In genomic region chr3:99693636-99694035, GRCh38 we compare ENCODE assay signal across 23 cellular contexts. TPM values are rescaled to one million over a fixed set of nuclear protein-coding genes. Genes with fewer than 3 reads are reported as not detected.
A peak's percentile ranks its signal among the peaks of the same experiment; 100 is the strongest.
DNase-seq lines count a peak whose midpoint lies in the region; ATAC-seq, FAIRE-seq and TF ChIP-seq lines count a peak whose summit lies in the region.
"Had no signal": no experiment of that assay in that cellular context is flagged by ENCODE, and none has a peak within 500 bp of the region (broad histone marks: within the 10 kb centered on the region; RNA-seq: fewer than 3 reads in every experiment).

No MANE protein-coding gene starts in this region.

- in situ Hi-C loops in IMR-90 (cut with MboI; ENCODE audit: low sequenced_read_pairs), result no loop called here

- WGBS in IMR-90 (ENCODE audit: extremely low coverage in 2 of 2, insufficient read length in 1 of 2), 2 experiments, result no CpG with 5 or more reads among the region's 2 CpGs
- WGBS in small intestine, 3 donors, result 69 to 85% (median 71%) methylated on average over 2 of the region's 2 CpGs
- 79 to 92% (median 83%) methylated on average over 2 of the region's 2 CpGs for WGBS in spleen, 5 donors

- no peak overlapping the region for H3K14ac ChIP-seq in IMR-90 (replicated peaks; ENCODE audit: low read depth, low read length)

- H3K27ac Mint-ChIP-seq in chondrocyte (ENCODE audit: unreplicated experiment), result peak overlapping the region; percentile 84
- H3K27ac Mint-ChIP-seq: CD4-positive, CD25-positive, alpha-beta regulatory T cell; HFFc6; IgD-negative memory B cell had no signal

- H3K4me1 ChIP-seq in IMR-90 (ENCODE audit: control insufficient read depth, insufficient read depth, low read length) (peaks cover 1% of the 10 kb centered on the region; the same call in 1 of the 2 replicates), small intestine (ENCODE audit: control insufficient read depth in 2 of 2, insufficient read depth in 1 of 2, low read depth in 1 of 2, low read length in 1 of 2) (no peaks in the 10 kb centered on the region), spleen (no peaks in the 10 kb centered on the region)
- H3K4me1 ChIP-seq: BE2C, Caco-2 had no signal

- peaks cover 53% of the 10 kb centered on the region for H3K36me3 Mint-ChIP-seq in chondrocyte (ENCODE audit: low read depth)
- H3K36me3 Mint-ChIP-seq: CD4-positive, CD25-positive, alpha-beta regulatory T cell; IgD-negative memory B cell had no signal

- no peak overlapping the region for H2BK15ac ChIP-seq in IMR-90 (ENCODE audit: low read depth, low read length)

- no peak overlapping the region for H4K91ac ChIP-seq in IMR-90 (ENCODE audit: insufficient read depth, low read depth, low read length)

- no peaks in the 10 kb centered on the region; the same call in 1 of the 2 replicates for H3K9me1 ChIP-seq in IMR-90 (ENCODE audit: insufficient read depth, low read length)

- no peak overlapping the region for H3K56ac ChIP-seq in IMR-90 (ENCODE audit: extremely low read depth, insufficient read depth, low read length)

- H3K4me3 ChIP-seq in IMR-90 (ENCODE audit: insufficient read depth, low read depth, low read length), result no peak overlapping the region
- no peak overlapping the region for H3K4me3 ChIP-seq in small intestine (ENCODE audit: low read depth in 1 of 2, low read length in 2 of 2)
- no peak overlapping the region for H3K4me3 ChIP-seq in spleen

- H2BK20ac ChIP-seq in IMR-90 (ENCODE audit: low read depth, low read length), result no peak overlapping the region

- H2AK9ac ChIP-seq in IMR-90 (replicated peaks; ENCODE audit: low read depth, low read length, poor library complexity), result no peak overlapping the region

- intact Hi-C loops in IMR-90 (cut with micrococcal nuclease) (loop anchor here (5.0 kb wide), 1 partner anchor 54 kb away; no protein-coding TSS in a partner anchor), spleen (cut with DNase I; ENCODE audit: low total_unique reads) (no loop called here)

- TF ChIP-seq CTCF in IMR-90 (conservative IDR thresholded peaks at IDR 0.05; ENCODE audit: low read depth, low read length), result no peak
- no peak for TF ChIP-seq CTCF in chondrocyte (IDR thresholded peaks at IDR 0.05)
- no peak for TF ChIP-seq CTCF in spleen (IDR thresholded peaks at IDR 0.05 in 8 of 11, conservative IDR thresholded peaks at IDR 0.05 in 3 of 11)

- ATAC-seq in IMR-90 (ENCODE audit: low read depth), result peak; percentile 70; the same call in 1 of the 2 replicates
- ATAC-seq: HCT116 had no signal

- dilution Hi-C loops in IMR-90 (cut with HindIII; ENCODE audit: low sequenced_read_pairs, unreplicated experiment), result no loop called here

- H3K36me3 ChIP-seq in IMR-90 (ENCODE audit: control insufficient read depth, insufficient read depth, low read length), result peaks cover 7% of the 10 kb centered on the region
- H3K36me3 ChIP-seq in small intestine (ENCODE audit: control insufficient read depth in 2 of 2, insufficient read depth in 2 of 2, low read length in 2 of 2), result no peaks in the 10 kb centered on the region
- H3K36me3 ChIP-seq in spleen, result no peaks in the 10 kb centered on the region
- H3K36me3 ChIP-seq: BE2C had no signal

- peak; percentile 23 for FAIRE-seq in frontal cortex (lab: Jason Lieb, UNC)
- peak; percentile 10 for FAIRE-seq in small intestine (lab: Jason Lieb, UNC)
- FAIRE-seq: D721Med, GM12892, GM18507 had no signal

- H2BK5ac ChIP-seq in IMR-90 (ENCODE audit: low read depth, low read length, poor library complexity, severe bottlenecking), result no peak overlapping the region

- no peaks in the 10 kb centered on the region for H3K27me3 Mint-ChIP-seq in chondrocyte (ENCODE audit: low read depth)

- no peak overlapping the region for H3K23ac ChIP-seq in IMR-90 (ENCODE audit: low read depth, low read length)

- H2AK5ac ChIP-seq in IMR-90 (ENCODE audit: low read depth, low read length), result no peak overlapping the region

- H3K27me3 ChIP-seq in IMR-90 (ENCODE audit: control insufficient read depth, insufficient read depth, low read length) (no peaks in the 10 kb centered on the region), small intestine (ENCODE audit: control insufficient read depth in 2 of 2, insufficient read depth in 2 of 2, low read length in 2 of 2) (no peaks in the 10 kb centered on the region), spleen (replicated peaks in 1 of 7) (peaks cover 0 to 2% (median 0%) of the 10 kb centered on the region in 7 donors)
- H3K27me3 ChIP-seq: BE2C had no signal

- H3K4ac ChIP-seq in IMR-90 (ENCODE audit: low read depth, low read length), result no peak overlapping the region

- no TSS peak for BruUV-seq in IMR-90 (replicated peaks; lab: Mats Ljungman, UMichigan)

- H2BK120ac ChIP-seq in IMR-90 (ENCODE audit: low read depth, low read length), result no peak overlapping the region

- H3K4me3 Mint-ChIP-seq in chondrocyte (ENCODE audit: unreplicated experiment), result no peak overlapping the region
- H3K4me3 Mint-ChIP-seq: CD4-positive, CD25-positive, alpha-beta regulatory T cell; HFFc6; IgD-negative memory B cell had no signal

- no peak overlapping the region for H2AFZ ChIP-seq in IMR-90 (replicated peaks; ENCODE audit: low read length, poor library complexity)

- no peak overlapping the region for H4K8ac ChIP-seq in IMR-90 (ENCODE audit: low read depth in 2 of 2, low read length in 2 of 2)

- no peak overlapping the region for H4K5ac ChIP-seq in IMR-90 (ENCODE audit: low read depth, low read length)

- H3K79me1 ChIP-seq in IMR-90 (ENCODE audit: low read depth in 1 of 2, low read length in 2 of 2), result peaks cover 19 to 42% of the 10 kb centered on the region in 2 experiments

- H3K27ac ChIP-seq in IMR-90 (ENCODE audit: insufficient read depth, low read length) (no peak overlapping the region), small intestine (ENCODE audit: low read depth in 1 of 2, low read length in 1 of 2) (no peak overlapping the region), spleen (no peak overlapping the region)
- H3K27ac ChIP-seq: HL-60 had no signal

- POLR2A ChIA-PET in IMR-90 (lab: Charles Lee; ENCODE audit: unreplicated experiment), result no interaction called here

- H4K20me1 ChIP-seq in IMR-90 (ENCODE audit: insufficient read depth, low read length), result no peaks in the 10 kb centered on the region

- H3K18ac ChIP-seq in IMR-90 (ENCODE audit: low read depth, low read length), result no peak overlapping the region

- CTCF ChIA-PET in IMR-90 (lab: Yijun Ruan, JAX), result interaction anchor here (1.3 kb wide), 1 partner anchor 54 kb away, joined by 4 read pairs; no protein-coding TSS in a partner anchor

- H3K9ac ChIP-seq in IMR-90 (ENCODE audit: low read depth, low read length), result no peak overlapping the region

- DNase-seq in IMR-90, result peak; percentile 26
- no peak for DNase-seq in chondrocyte (ENCODE audit: low spot score)
- no peak for DNase-seq in frontal cortex (ENCODE audit: low spot score in 2 of 2)
- no peak for DNase-seq in small intestine
- no peak for DNase-seq in KG1 (lab: John Stamatoyannopoulos, UW)
- DNase-seq in spleen, result no peak
- DNase-seq in medulla oblongata (ENCODE audit: extremely low spot score), result no peak
- DNase-seq in SIG-M5 (lab: John Stamatoyannopoulos, UW), result no peak
- DNase-seq: ACHN; BE2C; C1 segment of cervical spinal cord; Caco-2; CD4-positive, CD25-positive, alpha-beta regulatory T cell; GDM1; GOT3; H7; HFFc6 had no signal

- peaks cover 85% of the 10 kb centered on the region for H3K4me1 Mint-ChIP-seq in chondrocyte (ENCODE audit: low read depth)
- H3K4me1 Mint-ChIP-seq: CD4-positive, CD25-positive, alpha-beta regulatory T cell; IgD-negative memory B cell had no signal

- no peak overlapping the region for H3K4me2 ChIP-seq in IMR-90 (ENCODE audit: low read depth, low read length)

- no peak for TF ChIP-seq RAD21 in IMR-90 (IDR thresholded peaks at IDR 0.05; ENCODE audit: low read length)

- H3K9me3 ChIP-seq in IMR-90 (ENCODE audit: control insufficient read depth, insufficient read depth, low read length), result peaks cover 3% of the 10 kb centered on the region; the same call in 1 of the 2 replicates
- no peaks in the 10 kb centered on the region for H3K9me3 ChIP-seq in small intestine (ENCODE audit: control insufficient read depth, low read depth)
- peaks cover 0 to 3% (median 0%) of the 10 kb centered on the region in 8 donors for H3K9me3 ChIP-seq in spleen
- H3K9me3 ChIP-seq: BE2C, Caco-2 had no signal

- H3K9me3 Mint-ChIP-seq in chondrocyte (ENCODE audit: low read depth), result no peaks in the 10 kb centered on the region
- H3K9me3 Mint-ChIP-seq: HFFc6, IgD-negative memory B cell had no signal

- TF ChIP-seq POLR2A in IMR-90 (IDR thresholded peaks at IDR 0.05; ENCODE audit: low read depth, low read length), result no peak
- TF ChIP-seq POLR2A in spleen (IDR thresholded peaks at IDR 0.05), result no peak

TF ChIP-seq in IMR-90, 13 proteins besides CTCF, POLR2A, EP300 and RAD21 (continues in another document):
- TF ChIP-seq FOS (IDR thresholded peaks at IDR 0.05; ENCODE audit: low read depth, low read length) (no peak), MAFK (IDR thresholded peaks at IDR 0.05; ENCODE audit: low read depth, low read length) (no peak), ELK1 (IDR thresholded peaks at IDR 0.05; ENCODE audit: borderline replicate concordance, low read depth, low read length) (no peak), MXI1 (IDR thresholded peaks at IDR 0.05; ENCODE audit: borderline replicate concordance, low read depth, low read length) (no peak), CEBPB (IDR thresholded peaks at IDR 0.05; ENCODE audit: low read depth, low read length) (no peak), RFX5 (IDR thresholded peaks at IDR 0.05; ENCODE audit: low read depth, low read length) (no peak), CHD1 (IDR thresholded peaks at IDR 0.05; ENCODE audit: low read depth, low read length) (no peak), BHLHE40 (IDR thresholded peaks at IDR 0.05; ENCODE audit: low read depth, low read length) (no peak), SMC3 (IDR thresholded peaks at IDR 0.05; ENCODE audit: low read depth, low read length) (no peak), NFE2L2 (IDR thresholded peaks at IDR 0.05; ENCODE audit: low read depth, low read length) (no peak)

RNA-seq across cellular contexts. Expression of gene COL8A1, which starts 55.2 kb away (rescaled TPM):
- total RNA-seq in IMR-90 (2012; rRNA removed) (109 and 119 TPM in 2 replicates), chondrocyte (2,310 to 3,570 TPM (median 2,343 TPM) in 3 replicates), frontal cortex (1.6 TPM), spleen (1 to 10 TPM in 6 of 7 donors, under 1 TPM in 1; 0.76 to 3.1 (median 1.7) TPM)
- polyA plus RNA-seq in IMR-90 (2012; rRNA removed) (133 and 151 TPM in 2 replicates), small intestine (1 to 10 TPM in 1 of 3 donors, under 1 TPM in 2; 0.22 to 4.5 (median 0.27) TPM), spleen (under 1 TPM; 0.22 to 0.61 (median 0.52) TPM)
- polyA plus RNA-seq in IMR-90 (2012; cell fraction: cytosol; rRNA removed), result 59.3 and 60.5 TPM in 2 replicates
- 44.8 and 87.0 TPM in 2 replicates for polyA plus RNA-seq in IMR-90 (2012; cell fraction: nucleus; rRNA removed; ENCODE audit: low replicate concordance)
- total RNA-seq: Caco-2; CD4-positive, CD25-positive, alpha-beta regulatory T cell had no signal
- polyA plus RNA-seq: CD4-positive, CD25-positive, alpha-beta regulatory T cell; IgD-negative memory B cell had no signal

Comparison
In these comparisons a context has a peak if more than half of its experiments do, and no peak if none do; other contexts are left out.
1. RNA of gene COL8A1, which starts 55.2 kb away (total RNA-seq): 2,310 to 3,570 TPM in chondrocyte and 109 to 119 TPM in IMR-90; 0.76 to 3.1 TPM in spleen and 1.6 TPM in frontal cortex (single experiment); every median in the first group is over 10 times any median in the second.